Comparison of ENCODE assay signal across 2 cellular contexts in the genomic region with DNA sequence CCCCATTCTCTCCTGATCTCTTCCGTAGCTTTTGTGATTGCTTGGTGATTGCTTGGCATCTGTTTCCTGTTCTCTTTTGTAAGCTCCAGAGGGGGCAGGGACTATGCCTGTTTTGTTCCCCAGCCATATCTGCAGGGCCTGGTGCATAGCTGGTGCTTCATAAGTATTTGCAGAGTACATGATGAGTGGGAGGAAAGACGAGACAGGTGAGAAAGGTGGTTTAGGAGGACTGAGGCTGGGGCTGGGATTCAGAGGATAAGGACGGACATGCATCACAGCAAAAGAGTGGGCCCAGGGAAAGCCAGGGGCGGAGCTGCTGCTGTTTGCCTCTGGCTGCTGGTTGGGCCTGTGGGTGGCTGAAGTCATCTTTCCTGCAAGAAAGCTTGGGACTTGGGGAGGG.
A peak's percentile ranks its signal among the peaks of the same experiment; 100 is the strongest.
TF ChIP-seq lines count a peak whose summit lies in the region.

No MANE protein-coding gene starts in this region.

TF ChIP-seq in HEK293, 187 proteins besides CTCF, POLR2A, EP300 and RAD21:
- TF ChIP-seq ZEB2 (tag by site-specific recombination; IDR thresholded peaks at IDR 0.05) (no peak), ZNF555 (tag by site-specific recombination; conservative IDR thresholded peaks at IDR 0.05) (no peak), IKZF3 (tag by site-specific recombination; IDR thresholded peaks at IDR 0.05) (no peak), PBX3 (CRISPR knock-in tag; IDR thresholded peaks at IDR 0.05) (no peak), EGR2 (tag by site-specific recombination; IDR thresholded peaks at IDR 0.05; ENCODE audit: low read depth) (peak; percentile 72), REST (tag by site-specific recombination; IDR thresholded peaks at IDR 0.05) (no peak), ZNF302 (tag by site-specific recombination; IDR thresholded peaks at IDR 0.05; ENCODE audit: low read depth) (no peak), ZFHX2 (tag by site-specific recombination; conservative IDR thresholded peaks at IDR 0.05) (peak; percentile 64), ZNF624 (tag by site-specific recombination; IDR thresholded peaks at IDR 0.05) (no peak), ZNF501 (tag by site-specific recombination; IDR thresholded peaks at IDR 0.05) (no peak), PRDM4 (tag by site-specific recombination; IDR thresholded peaks at IDR 0.05) (no peak), ZNF221 (tag by site-specific recombination; IDR thresholded peaks at IDR 0.05; ENCODE audit: borderline replicate concordance) (no peak), ZNF664 (tag by site-specific recombination; IDR thresholded peaks at IDR 0.05) (no peak)
- TF ChIP-seq, protein P1, sequence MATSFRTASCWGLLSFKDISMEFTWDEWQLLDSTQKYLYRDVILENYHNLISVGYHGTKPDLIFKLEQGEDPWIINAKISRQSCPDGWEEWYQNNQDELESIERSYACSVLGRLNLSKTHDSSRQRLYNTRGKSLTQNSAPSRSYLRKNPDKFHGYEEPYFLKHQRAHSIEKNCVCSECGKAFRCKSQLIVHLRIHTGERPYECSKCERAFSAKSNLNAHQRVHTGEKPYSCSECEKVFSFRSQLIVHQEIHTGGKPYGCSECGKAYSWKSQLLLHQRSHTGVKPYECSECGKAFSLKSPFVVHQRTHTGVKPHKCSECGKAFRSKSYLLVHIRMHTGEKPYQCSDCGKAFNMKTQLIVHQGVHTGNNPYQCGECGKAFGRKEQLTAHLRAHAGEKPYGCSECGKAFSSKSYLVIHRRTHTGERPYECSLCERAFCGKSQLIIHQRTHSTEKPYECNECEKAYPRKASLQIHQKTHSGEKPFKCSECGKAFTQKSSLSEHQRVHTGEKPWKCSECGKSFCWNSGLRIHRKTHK (tag by site-specific recombination; IDR thresholded peaks at IDR 0.05) = no peak

TF ChIP-seq in H1, 55 proteins besides CTCF, POLR2A, EP300 and RAD21:
- TF ChIP-seq RFX5 (IDR thresholded peaks at IDR 0.05; ENCODE audit: borderline replicate concordance, low read depth, low read length) = no peak
- TF ChIP-seq JUND (IDR thresholded peaks at IDR 0.05; ENCODE audit: low read length) = no peak
- no peak for TF ChIP-seq BCL11A (IDR thresholded peaks at IDR 0.05; ENCODE audit: low read depth in 2 of 2, low read length in 2 of 2)
- TF ChIP-seq CEBPB (IDR thresholded peaks at IDR 0.05; ENCODE audit: low read depth, low read length) = no peak
- TF ChIP-seq TAF1 (IDR thresholded peaks at IDR 0.05; ENCODE audit: low read depth, low read length) = no peak
- no peak for TF ChIP-seq NANOG (IDR thresholded peaks at IDR 0.05; ENCODE audit: insufficient read depth, low read depth, low read length, poor library complexity, severe bottlenecking)
- TF ChIP-seq SIRT6 (IDR thresholded peaks at IDR 0.05; ENCODE audit: low read length) = no peak
- no peak for TF ChIP-seq NRF1 (IDR thresholded peaks at IDR 0.05; ENCODE audit: low read depth, low read length)
- no peak for TF ChIP-seq EGR1 (IDR thresholded peaks at IDR 0.05; ENCODE audit: borderline replicate concordance, low read depth, low read length)
- no peak for TF ChIP-seq SP2 (IDR thresholded peaks at IDR 0.05; ENCODE audit: low read length)
- no peak for TF ChIP-seq HDAC6 (IDR thresholded peaks at IDR 0.05; ENCODE audit: low read depth, low read length)
